9 cellular contexts compared by ENCODE assay signal in genomic region chr10:22335204-22335956, GRCh38. TPM values are rescaled to one million over a fixed set of nuclear protein-coding genes. Genes with fewer than 3 reads are reported as not detected.
DNase-seq lines count a peak whose midpoint lies in the region; ATAC-seq and TF ChIP-seq lines count a peak whose summit lies in the region.
"Had no signal": no experiment of that assay in that cellular context is flagged by ENCODE, and none has a peak within 500 bp of the region (broad histone marks: within the 10 kb centered on the region; RNA-seq: fewer than 3 reads in every experiment).

No MANE protein-coding gene starts in this region.

- peaks cover 24% of the 10 kb centered on the region for H3K9me3 ChIP-seq in AG04450 (ENCODE audit: control insufficient read depth, insufficient read depth, low read length)
- H3K9me3 ChIP-seq in Loucy (ENCODE audit: insufficient read depth, low read depth, low read length), result no peaks in the 10 kb centered on the region
- no peaks in the 10 kb centered on the region for H3K9me3 ChIP-seq in prostate gland
- H3K9me3 ChIP-seq in SJCRH30 (replicated peaks), result no peaks in the 10 kb centered on the region

- H3K27ac ChIP-seq in AG04450 (ENCODE audit: low read depth, low read length), result no peak overlapping the region
- no peak overlapping the region for H3K27ac ChIP-seq in prostate gland
- H3K27ac ChIP-seq in RWPE1, result no peak overlapping the region
- no peak overlapping the region for H3K27ac ChIP-seq in SJCRH30

- H3K4me1 Mint-ChIP-seq in activated naive CD8-positive, alpha-beta T cell (ENCODE audit: low read depth), result peaks cover 39% of the 10 kb centered on the region

- H2AFZ ChIP-seq in Loucy (ENCODE audit: low read length), result no peak overlapping the region

- H3K36me3 Mint-ChIP-seq in activated naive CD8-positive, alpha-beta T cell, result peaks cover 5% of the 10 kb centered on the region

- H3K4me3 ChIP-seq in AG04450 (ENCODE audit: low read depth, low read length), result peak overlapping the region; percentile 50
- H3K4me3 ChIP-seq in Loucy (ENCODE audit: low read length, poor library complexity, severe bottlenecking), result no peak overlapping the region
- peak overlapping the region; percentile 24 to 30 for H3K4me3 ChIP-seq in prostate gland
- no peak overlapping the region for H3K4me3 ChIP-seq in SJCRH30

- peaks cover 8% of the 10 kb centered on the region; the same call in 1 of the 2 replicates for H3F3A ChIP-seq in Loucy (ENCODE audit: low read depth)

- TF ChIP-seq CTCF in AG04450 (IDR thresholded peaks at IDR 0.05; ENCODE audit: low read depth, low read length) (no peak), Loucy (conservative IDR thresholded peaks at IDR 0.05; ENCODE audit: low read length) (no peak), prostate gland (IDR thresholded peaks at IDR 0.05) (peak in 2 of 4 experiments; percentile 32 to 46), RWPE1 (conservative IDR thresholded peaks at IDR 0.05; ENCODE audit: low read depth) (no peak)

- peaks cover 34% of the 10 kb centered on the region for H3K27me3 Mint-ChIP-seq in activated naive CD8-positive, alpha-beta T cell

- no peaks in the 10 kb centered on the region for H3K9me3 Mint-ChIP-seq in activated naive CD8-positive, alpha-beta T cell (ENCODE audit: low read depth)

- H3K4me3 Mint-ChIP-seq in activated naive CD8-positive, alpha-beta T cell, result peak overlapping the region; percentile 81

- H3K4me1 ChIP-seq in Loucy (ENCODE audit: insufficient read depth, low read length, poor library complexity, severe bottlenecking) (peaks cover 38% of the 10 kb centered on the region), prostate gland (replicated peaks) (peaks cover 12% of the 10 kb centered on the region), SJCRH30 (no peaks in the 10 kb centered on the region)

- peaks cover 61% of the 10 kb centered on the region for H3K79me2 ChIP-seq in Loucy (ENCODE audit: insufficient read depth, low read length)

- H3K9ac ChIP-seq in Loucy (ENCODE audit: low read depth, low read length, poor library complexity, severe bottlenecking), result no peak overlapping the region

- H3K36me3 ChIP-seq in Loucy (ENCODE audit: insufficient read depth, low read length), result no peaks in the 10 kb centered on the region
- no peaks in the 10 kb centered on the region for H3K36me3 ChIP-seq in prostate gland
- H3K36me3 ChIP-seq in SJCRH30, result no peaks in the 10 kb centered on the region; the same call in 1 of the 2 replicates

- peak; percentile 59 for ATAC-seq in GM19351 (IDR thresholded peaks at IDR 0.05; ENCODE audit: unreplicated experiment)
- peak; percentile 65 for ATAC-seq in left ventricle myocardium superior

- DNase-seq in AG04450 (ENCODE audit: low read depth, low spot score) (no peak), left ventricle myocardium superior (peak; percentile 65), prostate gland (ENCODE audit: low spot score) (no peak), RWPE1 (ENCODE audit: low spot score) (no peak), SJCRH30 (no peak)
- DNase-seq: DND-41 had no signal

- H3K27me3 ChIP-seq in AG04450 (ENCODE audit: control insufficient read depth, insufficient read depth, low read length) (peaks cover 58% of the 10 kb centered on the region), Loucy (ENCODE audit: insufficient read depth, low read length, poor library complexity, severe bottlenecking) (no peaks in the 10 kb centered on the region), prostate gland (replicated peaks; ENCODE audit: insufficient read depth) (peaks cover 15% of the 10 kb centered on the region), SJCRH30 (no peaks in the 10 kb centered on the region)

- TF ChIP-seq POLR2A in prostate gland (IDR thresholded peaks at IDR 0.05), result no peak

- H3K9me2 ChIP-seq in Loucy (replicated peaks; ENCODE audit: low read depth, low read length), result no peaks in the 10 kb centered on the region

- CTCF ChIA-PET in AG04450 (lab: Charles Lee), result no interaction called here
- CTCF ChIA-PET in RWPE1 (lab: Yijun Ruan, JAX), result interaction anchor here (0.6 kb wide), 1 partner anchor 414 kb away, joined by 3 read pairs; no protein-coding TSS in a partner anchor

- peak overlapping the region; percentile 64 for H3K27ac Mint-ChIP-seq in activated naive CD8-positive, alpha-beta T cell

- H4K20me1 ChIP-seq in Loucy (ENCODE audit: insufficient read depth, low read length, poor library complexity, severe bottlenecking), result no peaks in the 10 kb centered on the region

- POLR2A ChIA-PET in AG04450 (lab: Yijun Ruan, JAX), result no interaction called here
- POLR2A ChIA-PET in RWPE1 (lab: Yijun Ruan, JAX; ENCODE audit: low non-redundant PET), result no interaction called here

- 2% methylated on average over 59 of the region's 71 CpGs for WGBS in prostate gland

- intact Hi-C loops in left ventricle myocardium superior (cut with micrococcal nuclease), result no loop called here
- intact Hi-C loops in prostate gland (cut with DNase I), result no loop called here

- H3K4me2 ChIP-seq in Loucy (ENCODE audit: low read depth, low read length, poor library complexity, severe bottlenecking), result peak overlapping the region; percentile 75

RNA-seq across cellular contexts. Expression of gene SPAG6, which starts 9.9 kb away (rescaled TPM):
- polyA plus RNA-seq in AG04450 (2011; rRNA removed), result not detected in 2 replicates
- polyA minus RNA-seq in AG04450 (2011; rRNA and poly(A)+ RNA removed), result not detected in 2 replicates
- total RNA-seq in left ventricle myocardium superior (not detected), prostate gland (10 to 100 TPM in 1 of 2 donors, 1 to 10 TPM in 1; 5.8 to 20.3 TPM)
- 0.25 and 1.3 TPM in 2 replicates for total RNA-seq in SJCRH30 (2014; rRNA removed; shearing (Covaris generic))

RNA-seq across cellular contexts. Expression of gene BMI1, which starts 14.5 kb away (rescaled TPM):
- 40.4 and 50.4 TPM in 2 replicates for polyA plus RNA-seq in AG04450 (2011; rRNA removed)
- 47.1 and 57.3 TPM in 2 replicates for polyA minus RNA-seq in AG04450 (2011; rRNA and poly(A)+ RNA removed)
- total RNA-seq in left ventricle myocardium superior, result 38.8 TPM
- total RNA-seq in prostate gland, result 10 to 100 TPM; 70.8 to 88.4 TPM
- total RNA-seq in SJCRH30 (2014; rRNA removed; shearing (Covaris generic)), result 81.9 and 103 TPM in 2 replicates

RNA-seq across cellular contexts. Expression of gene COMMD3, which starts 19.2 kb away (rescaled TPM):
- polyA plus RNA-seq in AG04450 (2011; rRNA removed), result 49.4 and 64.7 TPM in 2 replicates
- polyA minus RNA-seq in AG04450 (2011; rRNA and poly(A)+ RNA removed), result 8.2 and 9.6 TPM in 2 replicates
- total RNA-seq in left ventricle myocardium superior (83.5 TPM), prostate gland (10 to 100 TPM; 30.7 to 38.8 TPM)
- 47.7 and 49.7 TPM in 2 replicates for total RNA-seq in SJCRH30 (2014; rRNA removed; shearing (Covaris generic))

Comparison
In these comparisons a context has a peak if more than half of its experiments do, and no peak if none do; other contexts are left out.
1. H3K4me3 ChIP-seq: peak in AG04450 (single experiment) and prostate gland (2 of 2); none in Loucy (single experiment) and SJCRH30 (single experiment).